8 cellular contexts compared by ENCODE assay signal in genomic region chr3:153165211-153165815, GRCh38. TPM values are rescaled to one million over a fixed set of nuclear protein-coding genes. Genes with fewer than 3 reads are reported as not detected.
DNase-seq lines count a peak whose midpoint lies in the region; ATAC-seq and TF ChIP-seq lines count a peak whose summit lies in the region.

No MANE protein-coding gene starts in this region.

- H3K9me3 ChIP-seq in HEK293 (ENCODE audit: control insufficient read depth, insufficient read depth, low read depth, low read length): no peaks in the 10 kb centered on the region
- H3K9me3 ChIP-seq in left lung: no peaks in the 10 kb centered on the region
- no peaks in the 10 kb centered on the region for H3K9me3 ChIP-seq in thyroid gland
- H3K9me3 ChIP-seq in ovary: no peaks in the 10 kb centered on the region

- peak overlapping the region; percentile 33 for H3K27ac Mint-ChIP-seq in activated T-helper 2 cell treated with anti-CD3 and anti-CD28 coated beads, Interferon-gamma antibody, Interleukin-2, Interleukin-4, amounts not matched to agents 10 μg/mL and 5 μg/mL and 100 μg/mL, durations not matched to agents 14 hours and 24 hours and 36 hours

- TF ChIP-seq CTCF in AG09319 (IDR thresholded peaks at IDR 0.05; ENCODE audit: low read depth, low read length) (peak; percentile 20), HEK293 (tag by site-specific recombination; IDR thresholded peaks at IDR 0.05) (no peak), left lung (IDR thresholded peaks at IDR 0.05) (peak in 1 of 2 donors; percentile 14), thyroid gland (IDR thresholded peaks at IDR 0.05) (peak in 2 of 6 experiments; percentile 12 to 15), ovary (IDR thresholded peaks at IDR 0.05) (no peak)

- no peak for TF ChIP-seq EP300 in ovary (IDR thresholded peaks at IDR 0.05)

- ATAC-seq in left lung (no peak), GM21528 (IDR thresholded peaks at IDR 0.05; ENCODE audit: low FRiP score, unreplicated experiment) (no peak)

- H3K36me3 ChIP-seq in HEK293 (ENCODE audit: control insufficient read depth in 2 of 2, insufficient read depth in 1 of 2, low read length in 2 of 2) (no peaks in the 10 kb centered on the region), left lung (peaks cover 0 to 5% of the 10 kb centered on the region in 2 donors), thyroid gland (no peaks in the 10 kb centered on the region), ovary (no peaks in the 10 kb centered on the region)

- peaks cover 44% of the 10 kb centered on the region for H3K36me3 Mint-ChIP-seq in activated T-helper 2 cell treated with anti-CD3 and anti-CD28 coated beads, Interferon-gamma antibody, Interleukin-2, Interleukin-4, amounts not matched to agents 10 μg/mL and 5 μg/mL and 100 μg/mL, durations not matched to agents 14 hours and 24 hours and 36 hours (ENCODE audit: low read depth)

- CTCF ChIA-PET in HEK293 (lab: Yijun Ruan, JAX): interaction anchor here (0.5 to 1.4 kb wide), 6 partner anchors 11 to 131 kb away, joined by 3 to 5 read pairs (median 4); no protein-coding TSS in a partner anchor

- H3K4me3 ChIP-seq in HEK293 (ENCODE audit: low read depth, low read length) (peak overlapping the region; percentile 64), left lung (peak overlapping the region; percentile 87 to 90), thyroid gland (replicated peaks in 1 of 3) (no peak overlapping the region), ovary (no peak overlapping the region)

- H3K4me1 Mint-ChIP-seq in activated T-helper 2 cell treated with anti-CD3 and anti-CD28 coated beads, Interferon-gamma antibody, Interleukin-2, Interleukin-4, amounts not matched to agents 10 μg/mL and 5 μg/mL and 100 μg/mL, durations not matched to agents 14 hours and 24 hours and 36 hours (ENCODE audit: low read depth): peaks cover 49% of the 10 kb centered on the region

- H3K27ac ChIP-seq in HEK293 (ENCODE audit: extremely low read depth, low read depth, low read length) (no peak overlapping the region), left lung (peak overlapping the region in 1 of 2 donors; percentile 41), thyroid gland (no peak overlapping the region), ovary (no peak overlapping the region)

- H3K9me3 Mint-ChIP-seq in activated T-helper 2 cell treated with anti-CD3 and anti-CD28 coated beads, Interferon-gamma antibody, Interleukin-2, Interleukin-4, amounts not matched to agents 10 μg/mL and 5 μg/mL and 100 μg/mL, durations not matched to agents 14 hours and 24 hours and 36 hours: no peaks in the 10 kb centered on the region

- intact Hi-C loops in activated T-helper 2 cell treated with anti-CD3 and anti-CD28 coated beads, Interferon-gamma antibody, Interleukin-2, Interleukin-4, amounts not matched to agents 10 μg/mL and 5 μg/mL and 100 μg/mL, durations not matched to agents 14 hours and 24 hours and 36 hours (cut with micrococcal nuclease): loop anchor here (1.0 to 10.0 kb wide), 3 partner anchors 123 to 1961 kb away; partner anchors contain the start of gene GPR171
- intact Hi-C loops in left lung (cut with DNase I): loop anchor here in 1 of 2 donors (10.0 kb wide), 2 partner anchors 121 to 129 kb away; no protein-coding TSS in a partner anchor
- intact Hi-C loops in thyroid gland (cut with DNase I): no loop called here
- intact Hi-C loops in ovary (cut with DNase I): loop anchor here in 1 of 4 donors (10.0 kb wide), 1 partner anchor 129 kb away; no protein-coding TSS in a partner anchor

- no peaks in the 10 kb centered on the region for H3K27me3 Mint-ChIP-seq in activated T-helper 2 cell treated with anti-CD3 and anti-CD28 coated beads, Interferon-gamma antibody, Interleukin-2, Interleukin-4, amounts not matched to agents 10 μg/mL and 5 μg/mL and 100 μg/mL, durations not matched to agents 14 hours and 24 hours and 36 hours (ENCODE audit: low read depth)

- POLR2A ChIA-PET in HEK293 (lab: Yijun Ruan, JAX): no interaction called here

- DNase-seq in AG09319 (ENCODE audit: extremely low read depth, low read depth) (no peak), left lung (no peak), thyroid gland (no peak), ovary (no peak), NCI-H2171 treated with DMSO at 0.1 percent for 48 hours (lab: John Stamatoyannopoulos, UW) (no peak)
- DNase-seq in activated T-helper 2 cell treated with anti-CD3 and anti-CD28 coated beads, Interferon-gamma antibody, Interleukin-2, Interleukin-4, amounts not matched to agents 10 μg/mL and 5 μg/mL and 100 μg/mL, durations not matched to agents 14 hours and 24 hours and 36 hours (ENCODE audit: low spot score): no peak

- TF ChIP-seq POLR2A in thyroid gland (IDR thresholded peaks at IDR 0.05): no peak
- TF ChIP-seq POLR2A in ovary (IDR thresholded peaks at IDR 0.05): no peak

- H3K27me3 ChIP-seq in left lung: no peaks in the 10 kb centered on the region
- H3K27me3 ChIP-seq in thyroid gland: no peaks in the 10 kb centered on the region
- no peaks in the 10 kb centered on the region for H3K27me3 ChIP-seq in ovary

- H3K4me3 Mint-ChIP-seq in activated T-helper 2 cell treated with anti-CD3 and anti-CD28 coated beads, Interferon-gamma antibody, Interleukin-2, Interleukin-4, amounts not matched to agents 10 μg/mL and 5 μg/mL and 100 μg/mL, durations not matched to agents 14 hours and 24 hours and 36 hours (ENCODE audit: low read depth): peak overlapping the region; percentile 94

- no peaks in the 10 kb centered on the region for H3K4me1 ChIP-seq in HEK293 (ENCODE audit: control insufficient read depth, insufficient read depth, low read length)
- H3K4me1 ChIP-seq in left lung: peaks cover 22 to 54% of the 10 kb centered on the region in 2 donors
- H3K4me1 ChIP-seq in thyroid gland: peaks cover 17 to 23% of the 10 kb centered on the region in 2 donors
- H3K4me1 ChIP-seq in ovary (ENCODE audit: insufficient read depth): no peaks in the 10 kb centered on the region

TF ChIP-seq in HEK293, 187 proteins besides CTCF, POLR2A, EP300 and RAD21:
- TF ChIP-seq, protein P1, sequence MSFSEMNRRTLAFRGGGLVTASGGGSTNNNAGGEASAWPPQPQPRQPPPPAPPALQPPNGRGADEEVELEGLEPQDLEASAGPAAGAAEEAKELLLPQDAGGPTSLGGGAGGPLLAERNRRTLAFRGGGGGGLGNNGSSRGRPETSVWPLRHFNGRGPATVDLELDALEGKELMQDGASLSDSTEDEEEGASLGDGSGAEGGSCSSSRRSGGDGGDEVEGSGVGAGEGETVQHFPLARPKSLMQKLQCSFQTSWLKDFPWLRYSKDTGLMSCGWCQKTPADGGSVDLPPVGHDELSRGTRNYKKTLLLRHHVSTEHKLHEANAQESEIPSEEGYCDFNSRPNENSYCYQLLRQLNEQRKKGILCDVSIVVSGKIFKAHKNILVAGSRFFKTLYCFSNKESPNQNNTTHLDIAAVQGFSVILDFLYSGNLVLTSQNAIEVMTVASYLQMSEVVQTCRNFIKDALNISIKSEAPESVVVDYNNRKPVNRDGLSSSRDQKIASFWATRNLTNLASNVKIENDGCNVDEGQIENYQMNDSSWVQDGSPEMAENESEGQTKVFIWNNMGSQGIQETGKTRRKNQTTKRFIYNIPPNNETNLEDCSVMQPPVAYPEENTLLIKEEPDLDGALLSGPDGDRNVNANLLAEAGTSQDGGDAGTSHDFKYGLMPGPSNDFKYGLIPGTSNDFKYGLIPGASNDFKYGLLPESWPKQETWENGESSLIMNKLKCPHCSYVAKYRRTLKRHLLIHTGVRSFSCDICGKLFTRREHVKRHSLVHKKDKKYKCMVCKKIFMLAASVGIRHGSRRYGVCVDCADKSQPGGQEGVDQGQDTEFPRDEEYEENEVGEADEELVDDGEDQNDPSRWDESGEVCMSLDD (tag by site-specific recombination; IDR thresholded peaks at IDR 0.05): no peak
- TF ChIP-seq ZNF654 (tag by site-specific recombination; IDR thresholded peaks at IDR 0.05; ENCODE audit: low read depth): 0 out of 2 replicates have a peak, but pooled peaks have one; percentile 12

RNA-seq across cellular contexts. Expression of gene RAP2B, which starts 3.3 kb away (rescaled TPM):
- 13.7 and 14.0 TPM in 2 replicates for total RNA-seq in activated T-helper 2 cell treated with anti-CD3 and anti-CD28 coated beads, Interferon-gamma antibody, Interleukin-2, Interleukin-4, amounts not matched to agents 10 μg/mL and 5 μg/mL and 100 μg/mL, durations not matched to agents 14 hours and 24 hours and 36 hours
- total RNA-seq in left lung (10 to 100 TPM; 22.7 to 31.8 TPM), thyroid gland (10 to 100 TPM in 3 of 4 donors, 1 to 10 TPM in 1; 8.9 to 11.0 (median 10.1) TPM), ovary (10 to 100 TPM in 4 of 7 donors, 1 to 10 TPM in 3; 6.4 to 14.1 (median 11.5) TPM)
- 1 to 10 TPM; 5.5 to 5.9 TPM for polyA plus RNA-seq in ovary

Comparison
In these comparisons a context has a peak if more than half of its experiments do, and no peak if none do; other contexts are left out.
1. H3K4me3 ChIP-seq: peak in HEK293 (single experiment) and left lung (2 of 2); none in thyroid gland (0 of 3) and ovary (single experiment).